15 cellular contexts compared by ENCODE assay signal in the genomic region with DNA sequence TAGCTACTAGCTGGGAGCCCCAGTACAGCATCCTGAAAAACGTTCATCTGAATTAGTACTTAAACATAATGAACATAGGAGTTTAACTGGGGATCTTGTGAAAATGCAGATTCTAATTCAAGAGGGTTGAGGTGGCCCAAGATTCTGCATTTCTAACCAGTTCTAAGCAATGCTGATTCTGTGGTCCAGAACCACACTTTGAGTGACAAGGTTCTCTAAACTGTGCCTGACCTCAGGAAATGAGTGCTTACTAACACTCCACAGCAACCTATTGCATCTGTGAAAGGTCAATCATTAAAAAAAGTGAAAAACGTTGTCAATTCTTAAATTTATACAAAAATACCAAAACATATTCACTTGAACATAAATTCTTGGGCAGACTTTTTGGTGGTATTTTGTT.
"Had no signal": no experiment of that assay in that cellular context is flagged by ENCODE, and none has a peak within 500 bp of the region (broad histone marks: within the 10 kb centered on the region; RNA-seq: fewer than 3 reads in every experiment).

No MANE protein-coding gene starts in this region.

- H3K9me3 ChIP-seq: colonic mucosa, gastrocnemius medialis, heart right ventricle, tibial nerve had no signal

- H3K4me1 ChIP-seq: colonic mucosa had no signal

- H3K9me3 Mint-ChIP-seq: brain, neural crest cell had no signal

- H3K27ac ChIP-seq: colonic mucosa, gastrocnemius medialis, heart right ventricle, tibial nerve had no signal

- H3K4me3 Mint-ChIP-seq: activated CD4-positive, alpha-beta T cell treated with anti-CD3 and anti-CD28 coated beads, Interleukin-2, amount 10 ng/mL, durations not matched to agents 24 days and 14 days; brain; neural crest cell had no signal

- H3K27ac Mint-ChIP-seq: activated CD4-positive, alpha-beta T cell treated with anti-CD3 and anti-CD28 coated beads, Interleukin-2, amount 10 ng/mL, durations not matched to agents 24 days and 14 days; progenitor cell of endocrine pancreas had no signal

- H3K4me1 Mint-ChIP-seq: neural crest cell had no signal

- H3K27me3 Mint-ChIP-seq: activated CD4-positive, alpha-beta T cell treated with anti-CD3 and anti-CD28 coated beads, Interleukin-2, amount 10 ng/mL, durations not matched to agents 24 days and 14 days; brain; progenitor cell of endocrine pancreas had no signal

- H3K27me3 ChIP-seq: colonic mucosa, gastrocnemius medialis, heart right ventricle, tibial nerve had no signal

- DNase-seq: activated CD4-positive, alpha-beta T cell treated with anti-CD3 and anti-CD28 coated beads, Interleukin-2, amount 10 ng/mL, durations not matched to agents 24 days and 14 days; activated CD8-positive, alpha-beta memory T cell treated with anti-CD3 and anti-CD28 coated beads for 24 hours; activated naive CD4-positive, alpha-beta T cell; anterior cingulate cortex; central memory CD4-positive, alpha-beta T cell; colonic mucosa; effector CD4-positive, alpha-beta T cell; gastrocnemius medialis; heart right ventricle; left ventricle myocardium superior; stimulated activated naive CD4-positive, alpha-beta T cell treated with Interleukin-2 at 50 U/mL for 16 hours had no signal

- H3K36me3 ChIP-seq: colonic mucosa, gastrocnemius medialis, heart right ventricle, tibial nerve had no signal

- H3K4me3 ChIP-seq: colonic mucosa, gastrocnemius medialis, heart right ventricle, tibial nerve had no signal

- ATAC-seq: gastrocnemius medialis, heart right ventricle, left ventricle myocardium superior had no signal
